Comparison of ENCODE assay signal across 21 cellular contexts in genomic region chr2:30037016-30037415, GRCh38.
"Had no signal": no experiment of that assay in that cellular context is flagged by ENCODE, and none has a peak within 500 bp of the region (broad histone marks: within the 10 kb centered on the region; RNA-seq: fewer than 3 reads in every experiment).

No MANE protein-coding gene starts in this region.

- H3K36me3 ChIP-seq: heart right ventricle had no signal

- H3K79me2 ChIP-seq: parathyroid adenoma had no signal

- H3K27ac ChIP-seq: heart right ventricle, parathyroid adenoma, testis had no signal

- ATAC-seq: activated CD8-positive, alpha-beta T cell treated with anti-CD3 and anti-CD28 coated beads for 36 hours; activated naive CD8-positive, alpha-beta T cell treated with anti-CD3 and anti-CD28 coated beads, Interleukin-2, amount 50 U/mL, for 24 hours; activated T-helper 17 cell treated with anti-CD3 and anti-CD28 coated beads, Interleukin-2, amount 50 U/mL, for 72 hours; esophagus mucosa; heart right ventricle; left ventricle myocardium superior; naive thymus-derived CD4-positive, alpha-beta T cell; sciatic nerve; stimulated activated effector memory CD8-positive, alpha-beta T cell treated with anti-CD3 and anti-CD28 coated beads, Interleukin-12 subunit alpha, Interleukin-12 subunit beta, amount 100 ng/mL, for 72 hours; WTC11 had no signal

- H3K9ac ChIP-seq: parathyroid adenoma had no signal

- H3K9me3 ChIP-seq: heart right ventricle, testis had no signal

- H3K4me1 Mint-ChIP-seq: activated naive CD8-positive, alpha-beta T cell treated with anti-CD3 and anti-CD28 coated beads, Interleukin-2, amount 50 U/mL, for 24 hours; activated T-helper 17 cell treated with anti-CD3 and anti-CD28 coated beads, Interleukin-2, amount 50 U/mL, for 72 hours; naive thymus-derived CD4-positive, alpha-beta T cell; stimulated activated effector memory CD8-positive, alpha-beta T cell treated with anti-CD3 and anti-CD28 coated beads, Interleukin-12 subunit alpha, Interleukin-12 subunit beta, amount 100 ng/mL, for 72 hours had no signal

- H3K4me1 ChIP-seq: heart right ventricle, parathyroid adenoma, testis had no signal

- H3K27me3 Mint-ChIP-seq: activated CD8-positive, alpha-beta T cell treated with anti-CD3 and anti-CD28 coated beads for 36 hours; type B pancreatic cell had no signal

- H3K27ac Mint-ChIP-seq: activated CD8-positive, alpha-beta T cell treated with anti-CD3 and anti-CD28 coated beads for 36 hours; activated naive CD4-positive, alpha-beta T cell treated with anti-CD3 and anti-CD28 coated beads for 36 hours; activated naive CD8-positive, alpha-beta T cell treated with anti-CD3 and anti-CD28 coated beads, Interleukin-2, amount 50 U/mL, for 24 hours; activated T-helper 17 cell treated with anti-CD3 and anti-CD28 coated beads, Interleukin-2, amount 50 U/mL, for 72 hours; naive thymus-derived CD4-positive, alpha-beta T cell; stimulated activated effector memory CD8-positive, alpha-beta T cell treated with anti-CD3 and anti-CD28 coated beads, Interleukin-12 subunit alpha, Interleukin-12 subunit beta, amount 100 ng/mL, for 72 hours; T-helper 2 cell treated with Interferon-gamma antibody and Interleukin-4, amounts not matched to agents 5 μg/mL and 100 μg/mL, for 36 hours; type B pancreatic cell; WTC11 had no signal

- H3K4me3 Mint-ChIP-seq: activated CD8-positive, alpha-beta T cell treated with anti-CD3 and anti-CD28 coated beads for 36 hours; activated naive CD4-positive, alpha-beta T cell treated with anti-CD3 and anti-CD28 coated beads for 36 hours; activated naive CD8-positive, alpha-beta T cell treated with anti-CD3 and anti-CD28 coated beads, Interleukin-2, amount 50 U/mL, for 24 hours; activated T-helper 17 cell treated with anti-CD3 and anti-CD28 coated beads, Interleukin-2, amount 50 U/mL, for 72 hours; naive thymus-derived CD4-positive, alpha-beta T cell; stimulated activated effector memory CD8-positive, alpha-beta T cell treated with anti-CD3 and anti-CD28 coated beads, Interleukin-12 subunit alpha, Interleukin-12 subunit beta, amount 100 ng/mL, for 72 hours; T-helper 2 cell treated with Interferon-gamma antibody and Interleukin-4, amounts not matched to agents 5 μg/mL and 100 μg/mL, for 36 hours; type B pancreatic cell; WTC11 had no signal

- H3K4me3 ChIP-seq: heart right ventricle, testis had no signal

- H3K9me3 Mint-ChIP-seq: activated CD8-positive, alpha-beta T cell treated with anti-CD3 and anti-CD28 coated beads for 36 hours; activated naive CD4-positive, alpha-beta T cell treated with anti-CD3 and anti-CD28 coated beads for 36 hours; activated naive CD8-positive, alpha-beta T cell treated with anti-CD3 and anti-CD28 coated beads, Interleukin-2, amount 50 U/mL, for 24 hours; activated T-helper 17 cell treated with anti-CD3 and anti-CD28 coated beads, Interleukin-2, amount 50 U/mL, for 72 hours; naive thymus-derived CD4-positive, alpha-beta T cell; stimulated activated effector memory CD8-positive, alpha-beta T cell treated with anti-CD3 and anti-CD28 coated beads, Interleukin-12 subunit alpha, Interleukin-12 subunit beta, amount 100 ng/mL, for 72 hours; T-helper 2 cell treated with Interferon-gamma antibody and Interleukin-4, amounts not matched to agents 5 μg/mL and 100 μg/mL, for 36 hours; type B pancreatic cell; WTC11 had no signal

- H3K36me3 Mint-ChIP-seq: naive thymus-derived CD4-positive, alpha-beta T cell; stimulated activated effector memory CD8-positive, alpha-beta T cell treated with anti-CD3 and anti-CD28 coated beads, Interleukin-12 subunit alpha, Interleukin-12 subunit beta, amount 100 ng/mL, for 72 hours; type B pancreatic cell; WTC11 had no signal

- H2AFZ ChIP-seq: parathyroid adenoma had no signal

- H3K27me3 ChIP-seq: testis had no signal

- DNase-seq: activated CD4-positive, alpha-beta T cell treated with anti-CD3 and anti-CD28 coated beads for 4 hours; activated CD8-positive, alpha-beta T cell treated with anti-CD3 and anti-CD28 coated beads for 36 hours; activated naive CD4-positive, alpha-beta T cell treated with anti-CD3 and anti-CD28 coated beads for 36 hours; activated naive CD8-positive, alpha-beta T cell treated with anti-CD3 and anti-CD28 coated beads, Interleukin-2, amount 50 U/mL, for 24 hours; activated T-cell treated with anti-CD3 and anti-CD28 coated beads, Interleukin-2, amount 50 U/mL, for 1 hour; aorta; effector CD4-positive, alpha-beta T cell; heart right ventricle; left ventricle myocardium superior; mesenchymal stem cell; naive thymus-derived CD4-positive, alpha-beta T cell; stimulated activated CD4-positive, alpha-beta T cell treated with anti-CD3 and anti-CD28 coated beads, Interleukin-4, amount 100 ng/mL, for 24 hours; testis had no signal
